ENCODE assay signal across 26 cellular contexts in the genomic region with DNA sequence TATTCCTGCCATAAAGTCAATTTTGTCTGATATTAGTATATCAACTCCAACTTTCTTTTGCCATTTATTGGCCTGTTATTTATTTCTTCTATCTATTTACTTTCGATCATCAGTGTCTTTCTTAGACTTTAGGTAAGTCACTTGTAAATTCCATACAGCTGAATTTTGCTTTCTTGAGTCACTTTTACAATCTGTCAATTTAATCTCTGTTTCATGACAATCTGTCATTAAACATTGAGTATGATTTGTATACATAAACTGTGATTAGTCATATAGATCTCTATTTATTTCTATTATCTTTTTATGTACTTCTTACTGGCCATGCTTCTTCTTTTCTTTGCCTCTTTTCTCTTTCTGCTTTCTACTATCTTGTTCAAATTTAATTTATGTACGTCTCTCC.
"Had no signal": no experiment of that assay in that cellular context is flagged by ENCODE, and none has a peak within 500 bp of the region (broad histone marks: within the 10 kb centered on the region; RNA-seq: fewer than 3 reads in every experiment).

No MANE protein-coding gene starts in this region.

- H3K27ac ChIP-seq: stomach, suprapubic skin, testis, thoracic aorta, thyroid gland, tibial artery, tibial nerve, transverse colon, upper lobe of left lung, upper lobe of right lung, uterus, vagina had no signal

- DNase-seq: stimulated activated CD4-positive, alpha-beta T cell treated with anti-CD3 and anti-CD28 coated beads, Interleukin-2, amount 100 ng/mL, for 48 hours; stimulated activated CD4-positive, alpha-beta T cell treated with anti-CD3 and anti-CD28 coated beads, Interleukin-4, amount 100 ng/mL, for 1 hour; stimulated activated CD4-positive, alpha-beta T cell treated with anti-CD3 and anti-CD28 coated beads, Interleukin-4, amount 100 ng/mL, for 24 hours; stimulated activated CD4-positive, alpha-beta T cell treated with anti-CD3 and anti-CD28 coated beads, Interleukin-4, amount 100 ng/mL, for 4 hours; stimulated activated CD8-positive, alpha-beta memory T cell treated with anti-CD3 and anti-CD28 coated beads, Interleukin-4, amount 100 ng/mL, for 48 hours; stimulated activated naive B cell treated with anti-CD40 and anti-IgM and Interleukin-4, amounts not matched to agents 10 μg/mL and 1 μg/mL and 100 μg/mL, for 72 hours; stimulated activated naive CD4-positive, alpha-beta T cell; stimulated activated naive CD4-positive, alpha-beta T cell treated with Interleukin-2 at 50 U/mL for 16 hours; stimulated activated naive CD8-positive, alpha-beta T cell treated with anti-CD3 and anti-CD28 coated beads, Interleukin-15, amount 100 ng/mL, for 72 hours; stimulated activated naive CD8-positive, alpha-beta T cell treated with anti-CD3 and anti-CD28 coated beads, Interleukin-15, Interleukin-2, amounts not matched to agents 100 U/mL and 50 U/mL, for 24 hours; stomach; substantia nigra; testis; thyroid gland; tibial artery; transverse colon; trophoblast cell; upper lobe of left lung; upper lobe of right lung; uterus had no signal

- H3K4me3 ChIP-seq: stomach, suprapubic skin, testis, thoracic aorta, thyroid gland, tibial artery, tibial nerve, transverse colon, upper lobe of left lung, upper lobe of right lung, uterus, vagina had no signal

- H3K27me3 ChIP-seq: stomach, suprapubic skin, testis, thyroid gland, tibial artery, tibial nerve, transverse colon, upper lobe of left lung, upper lobe of right lung, uterus, vagina had no signal

- H3K9me3 ChIP-seq: testis, thyroid gland, tibial artery, upper lobe of right lung, uterus, vagina had no signal

- H3K36me3 ChIP-seq: stomach, suprapubic skin, thoracic aorta, thyroid gland, tibial artery, tibial nerve, transverse colon, upper lobe of left lung, upper lobe of right lung, uterus, vagina had no signal

- ATAC-seq: stimulated activated effector memory CD8-positive, alpha-beta T cell treated with anti-CD3 and anti-CD28 coated beads, Interleukin-12 subunit alpha, Interleukin-12 subunit beta, amount 100 ng/mL, for 72 hours; stimulated activated memory B cell treated with anti-CD40 and anti-IgM and Interleukin-4, amounts not matched to agents 10 μg/mL and 1 μg/mL and 100 μg/mL, for 72 hours; stimulated activated naive B cell treated with anti-CD40 and anti-IgM and Interleukin-4, amounts not matched to agents 10 μg/mL and 1 μg/mL and 100 μg/mL, for 72 hours; stimulated activated naive CD8-positive, alpha-beta T cell treated with anti-CD3 and anti-CD28 coated beads, Interleukin-15, amount 100 ng/mL, for 72 hours; stimulated activated naive CD8-positive, alpha-beta T cell treated with anti-CD3 and anti-CD28 coated beads, Interleukin-15, Interleukin-2, amounts not matched to agents 100 U/mL and 50 U/mL, for 24 hours; upper lobe of right lung had no signal

- H3K4me1 ChIP-seq: stomach, suprapubic skin, testis, thyroid gland, tibial artery, tibial nerve, transverse colon, upper lobe of left lung, upper lobe of right lung, uterus, vagina had no signal
